ENCODE assay signal across 14 cellular contexts in the genomic region with DNA sequence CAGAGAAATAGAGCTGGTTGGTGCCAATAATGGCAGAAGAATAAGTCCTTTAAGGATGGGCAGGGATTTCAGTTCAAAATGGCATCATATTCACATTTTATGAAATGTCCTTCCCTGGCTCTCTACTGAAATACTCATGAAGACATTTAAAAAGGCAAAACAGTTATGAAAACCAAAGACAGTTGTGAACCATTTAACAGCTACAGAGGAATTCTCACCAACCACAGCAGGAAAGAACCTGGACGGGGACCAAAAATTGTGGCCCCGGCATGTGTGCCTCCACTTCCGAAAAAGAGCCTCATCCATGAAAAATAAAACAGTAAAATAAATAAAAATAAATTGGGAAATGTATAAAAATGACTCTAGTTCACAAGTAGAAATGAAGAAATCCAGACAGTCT.
"Had no signal": no experiment of that assay in that cellular context is flagged by ENCODE, and none has a peak within 500 bp of the region (broad histone marks: within the 10 kb centered on the region; RNA-seq: fewer than 3 reads in every experiment).

No MANE protein-coding gene starts in this region.

- H3K27me3 Mint-ChIP-seq: activated CD8-positive, alpha-beta T cell treated with anti-CD3 and anti-CD28 coated beads for 36 hours had no signal

- H3K9me3 Mint-ChIP-seq: activated CD8-positive, alpha-beta T cell treated with anti-CD3 and anti-CD28 coated beads for 36 hours; WTC11 had no signal

- H3K4me1 ChIP-seq: uterus had no signal

- FAIRE-seq: TTC549 had no signal

- H3K27ac ChIP-seq: thoracic aorta, uterus had no signal

- H3K27me3 ChIP-seq: uterus had no signal

- H3K4me1 Mint-ChIP-seq: WTC11 had no signal

- H3K4me3 ChIP-seq: thoracic aorta, uterus had no signal

- H3K4me3 Mint-ChIP-seq: activated CD8-positive, alpha-beta T cell treated with anti-CD3 and anti-CD28 coated beads for 36 hours; activated T-cell treated with anti-CD3 and anti-CD28 coated beads, Interleukin-2, amount 50 U/mL, for 4 hours; WTC11 had no signal

- H3K27ac Mint-ChIP-seq: activated CD8-positive, alpha-beta T cell treated with anti-CD3 and anti-CD28 coated beads for 36 hours; WTC11 had no signal

- H3K9me3 ChIP-seq: thoracic aorta, uterus had no signal

- H3K36me3 Mint-ChIP-seq: WTC11 had no signal

- DNase-seq: activated CD4-positive, alpha-beta T cell treated with anti-CD3 and anti-CD28 coated beads for 4 hours; activated CD8-positive, alpha-beta T cell treated with anti-CD3 and anti-CD28 coated beads for 36 hours; activated effector memory CD4-positive, alpha-beta T cell treated with Interleukin-2 at 50 U/mL for 16 hours; activated naive CD4-positive, alpha-beta T cell treated with anti-CD3 and anti-CD28 coated beads, Interleukin-2, amount 50 U/mL, for 16 hours; activated T-cell treated with anti-CD3 and anti-CD28 coated beads, Interleukin-2, amount 50 U/mL, for 4 hours; cerebellar nuclear complex; foreskin melanocyte; mesendoderm; stimulated activated CD4-positive, alpha-beta T cell treated with anti-CD3 and anti-CD28 coated beads, Interleukin-12 subunit alpha, Interleukin-12 subunit beta, amount 100 ng/mL, for 4 hours; stimulated activated CD4-positive, alpha-beta T cell treated with anti-CD3 and anti-CD28 coated beads, Interleukin-2, amount 100 ng/mL, for 24 hours; uterus had no signal

- H3K36me3 ChIP-seq: thoracic aorta, uterus had no signal
